In the genomic region with DNA sequence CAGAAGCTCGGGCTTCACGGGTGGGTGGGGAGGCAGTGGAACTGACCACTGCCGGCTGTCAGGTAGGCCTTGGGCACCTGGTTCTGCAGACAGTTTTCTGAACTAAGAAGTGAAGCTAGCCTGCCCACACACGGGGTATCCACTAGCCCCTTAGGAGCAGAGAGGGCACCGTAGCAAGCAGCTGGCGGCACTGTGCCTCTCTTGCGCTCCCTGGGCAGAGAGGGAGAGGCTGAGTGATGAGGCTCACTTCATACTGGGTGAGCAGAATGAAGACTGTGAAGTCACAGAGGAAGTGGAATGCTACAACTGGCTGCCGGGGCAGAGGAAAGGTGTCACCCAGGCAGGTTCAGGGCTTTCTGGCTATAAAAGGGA, we compare ENCODE assay signal across 1 cellular context.
TF ChIP-seq lines count a peak whose summit lies in the region.

No MANE protein-coding gene starts in this region.

TF ChIP-seq in IMR-90, 13 proteins besides CTCF, POLR2A, EP300 and RAD21 (continued from another document):
- no peak for TF ChIP-seq MXI1 (IDR thresholded peaks at IDR 0.05; ENCODE audit: borderline replicate concordance, low read depth, low read length)
- TF ChIP-seq USF2 (IDR thresholded peaks at IDR 0.05; ENCODE audit: low read depth, low read length), result no peak
- no peak for TF ChIP-seq FOS (IDR thresholded peaks at IDR 0.05; ENCODE audit: low read depth, low read length)
- TF ChIP-seq, protein P1, sequence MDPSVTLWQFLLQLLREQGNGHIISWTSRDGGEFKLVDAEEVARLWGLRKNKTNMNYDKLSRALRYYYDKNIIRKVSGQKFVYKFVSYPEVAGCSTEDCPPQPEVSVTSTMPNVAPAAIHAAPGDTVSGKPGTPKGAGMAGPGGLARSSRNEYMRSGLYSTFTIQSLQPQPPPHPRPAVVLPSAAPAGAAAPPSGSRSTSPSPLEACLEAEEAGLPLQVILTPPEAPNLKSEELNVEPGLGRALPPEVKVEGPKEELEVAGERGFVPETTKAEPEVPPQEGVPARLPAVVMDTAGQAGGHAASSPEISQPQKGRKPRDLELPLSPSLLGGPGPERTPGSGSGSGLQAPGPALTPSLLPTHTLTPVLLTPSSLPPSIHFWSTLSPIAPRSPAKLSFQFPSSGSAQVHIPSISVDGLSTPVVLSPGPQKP (IDR thresholded peaks at IDR 0.05; ENCODE audit: borderline replicate concordance, low read depth, low read length), result no peak
- TF ChIP-seq RCOR1 (IDR thresholded peaks at IDR 0.05; ENCODE audit: insufficient replicate concordance, low read length), result no peak
- TF ChIP-seq RFX5 (IDR thresholded peaks at IDR 0.05; ENCODE audit: low read depth, low read length), result no peak
- TF ChIP-seq MAZ (IDR thresholded peaks at IDR 0.05; ENCODE audit: borderline replicate concordance, low read depth, low read length), result no peak
- TF ChIP-seq SMC3 (IDR thresholded peaks at IDR 0.05; ENCODE audit: low read depth, low read length), result no peak
- TF ChIP-seq NFE2L2 (IDR thresholded peaks at IDR 0.05; ENCODE audit: low read depth, low read length), result no peak
- no peak for TF ChIP-seq MAFK (IDR thresholded peaks at IDR 0.05; ENCODE audit: low read depth, low read length)
- no peak for TF ChIP-seq CHD1 (IDR thresholded peaks at IDR 0.05; ENCODE audit: low read depth, low read length)
